Comparison of ENCODE assay signal across 14 cellular contexts in the genomic region with DNA sequence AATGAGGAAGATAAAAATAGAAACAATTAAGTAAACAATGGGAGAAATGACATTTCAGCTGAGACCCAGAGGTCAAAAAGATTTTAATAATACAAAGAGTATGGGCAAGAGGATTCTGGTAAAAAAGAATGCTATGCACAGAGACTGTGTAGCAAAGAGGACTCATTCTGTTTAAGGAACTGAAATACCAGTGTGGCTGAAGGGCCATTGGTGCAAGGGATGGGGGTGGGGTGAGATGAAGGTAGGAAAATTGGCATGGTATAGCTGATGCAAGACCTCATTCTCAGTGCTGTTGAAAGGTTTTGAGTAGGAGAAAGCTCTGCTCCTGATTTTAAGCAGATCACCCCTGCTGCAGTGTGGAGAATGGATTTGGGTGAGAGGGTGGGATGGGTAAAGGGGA. TPM values are rescaled to one million over a fixed set of nuclear protein-coding genes. Genes with fewer than 3 reads are reported as not detected.
DNase-seq lines count a peak whose midpoint lies in the region; ATAC-seq and TF ChIP-seq lines count a peak whose summit lies in the region.
"Had no signal": no experiment of that assay in that cellular context is flagged by ENCODE, and none has a peak within 500 bp of the region (broad histone marks: within the 10 kb centered on the region; RNA-seq: fewer than 3 reads in every experiment).

No MANE protein-coding gene starts in this region.

- peaks cover 15% of the 10 kb centered on the region for H4K20me1 ChIP-seq in OCI-LY3 (ENCODE audit: insufficient read depth, low read length)

- H3K4me2 ChIP-seq in OCI-LY3 (ENCODE audit: low read length) = peak overlapping the region; percentile 95

- peak overlapping the region; percentile 69 for H3K4me3 ChIP-seq in OCI-LY3 (ENCODE audit: low read length)

- H3K4me3 Mint-ChIP-seq in mesothelial cell of epicardium = no peak overlapping the region
- H3K4me3 Mint-ChIP-seq: activated T-cell treated with anti-CD3 and anti-CD28 coated beads, Interleukin-2, amount 50 U/mL, for 4 hours; effector memory CD8-positive, alpha-beta T cell; IgD-negative memory B cell had no signal

- peak overlapping the region; percentile 70 for H3K27ac ChIP-seq in OCI-LY3 (ENCODE audit: low read length)

- no peaks in the 10 kb centered on the region for H3K27me3 Mint-ChIP-seq in mesothelial cell of epicardium (ENCODE audit: low read depth)
- H3K27me3 Mint-ChIP-seq: effector memory CD8-positive, alpha-beta T cell; IgD-negative memory B cell had no signal

- H3K27me3 ChIP-seq in OCI-LY3 (ENCODE audit: low read depth, low read length) = no peaks in the 10 kb centered on the region

- H3K36me3 Mint-ChIP-seq in mesothelial cell of epicardium = peaks cover 22% of the 10 kb centered on the region

- H3K4me1 ChIP-seq in OCI-LY3 (ENCODE audit: low read length) = peaks cover 45% of the 10 kb centered on the region

- in situ Hi-C loops in GM13977 (cut with MboI; ENCODE audit: low pct_unique_long_range_greater_than_20kb, low sequenced_read_pairs, unreplicated experiment) = no loop called here

- no peak overlapping the region for H2AFZ ChIP-seq in OCI-LY3 (ENCODE audit: low read depth, low read length)

- H3K9ac ChIP-seq in OCI-LY3 (ENCODE audit: low read length) = peak overlapping the region; percentile 79

- peak; percentile 94 for ATAC-seq in GM19455 (IDR thresholded peaks at IDR 0.05; ENCODE audit: unreplicated experiment)
- peak; percentile 96 for ATAC-seq in HG03060 (IDR thresholded peaks at IDR 0.05; ENCODE audit: low read depth, unreplicated experiment)
- ATAC-seq: activated T-cell treated with anti-CD3 and anti-CD28 coated beads, Interleukin-2, amount 50 U/mL, for 4 hours; effector memory CD8-positive, alpha-beta T cell; Right ventricle myocardium inferior had no signal

- 0 out of 2 replicates have a peak, but pooled peaks cover 12% of the 10 kb centered on the region for H3K9me3 ChIP-seq in OCI-LY3 (ENCODE audit: insufficient read depth, low read length)

- peaks cover 7% of the 10 kb centered on the region for H3K36me3 ChIP-seq in OCI-LY3 (replicated peaks; ENCODE audit: low read depth, low read length)

- DNase-seq in GM13977 (ENCODE audit: low spot score) = peak; percentile 58
- DNase-seq in DMS79 (lab: John Stamatoyannopoulos, UW) = no peak
- DNase-seq in A172 (ENCODE audit: low spot score) = no peak
- no peak for DNase-seq in mesothelial cell of epicardium (ENCODE audit: low spot score in 2 of 2, unreplicated experiment in 2 of 2)
- DNase-seq in NCI-H446 (lab: John Stamatoyannopoulos, UW) = no peak
- DNase-seq: activated T-cell treated with anti-CD3 and anti-CD28 coated beads, Interleukin-2, amount 50 U/mL, for 4 hours; DMS 273 treated with DMSO at 0.1 percent for 48 hours; effector memory CD8-positive, alpha-beta T cell; islet precursor cell had no signal

- H3K27ac Mint-ChIP-seq in mesothelial cell of epicardium = no peak overlapping the region
- H3K27ac Mint-ChIP-seq: effector memory CD8-positive, alpha-beta T cell; IgD-negative memory B cell had no signal

- H3K79me2 ChIP-seq in OCI-LY3 (ENCODE audit: low read length) = peaks cover 90% of the 10 kb centered on the region

- H3K4me1 Mint-ChIP-seq in mesothelial cell of epicardium = no peaks in the 10 kb centered on the region

- no peak for TF ChIP-seq CTCF in GM13977 (IDR thresholded peaks at IDR 0.05; ENCODE audit: extremely low read depth, insufficient read depth, missing control alignments)
- TF ChIP-seq CTCF in OCI-LY3 (IDR thresholded peaks at IDR 0.05; ENCODE audit: low read depth, low read length) = no peak
- TF ChIP-seq CTCF in mesothelial cell of epicardium (IDR thresholded peaks at IDR 0.05; ENCODE audit: unreplicated experiment) = no peak

- peaks cover 23% of the 10 kb centered on the region for H3K9me3 Mint-ChIP-seq in mesothelial cell of epicardium
- H3K9me3 Mint-ChIP-seq: effector memory CD8-positive, alpha-beta T cell had no signal

RNA-seq across cellular contexts. Expression of gene GALNT1, which starts 10.8 kb away (rescaled TPM):
- 144 TPM in 2 replicates for total RNA-seq in A172 (2014; rRNA removed; shearing (Covaris generic))
- 80.7 to 95.5 TPM (median 85.0 TPM) in 3 replicates for total RNA-seq in mesothelial cell of epicardium
